ENCODE assay signal across 1 cellular context in the genomic region with DNA sequence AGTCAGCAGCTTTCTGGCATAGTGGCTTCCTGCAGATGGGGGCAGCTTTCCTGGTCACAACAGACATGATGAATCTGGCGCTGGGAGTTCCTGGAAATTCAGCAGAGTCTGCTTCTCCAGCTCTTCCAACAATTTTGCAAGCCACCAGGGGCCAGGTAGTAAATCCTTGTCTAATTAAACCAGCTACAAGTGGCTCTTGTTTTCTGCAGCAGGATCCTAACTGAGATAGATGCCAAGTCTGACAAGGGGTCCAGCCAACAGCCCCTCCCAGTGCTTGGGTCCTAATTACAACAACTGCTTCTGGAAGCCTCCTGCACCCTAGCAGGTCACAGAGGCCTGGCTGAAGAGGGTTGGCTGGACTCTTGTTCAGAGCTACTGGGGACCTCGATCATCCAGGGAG.
TF ChIP-seq lines count a peak whose summit lies in the region.

No MANE protein-coding gene starts in this region.

TF ChIP-seq in IMR-90, 13 proteins besides CTCF, POLR2A, EP300 and RAD21 (continued from another document):
- TF ChIP-seq NFE2L2 (IDR thresholded peaks at IDR 0.05; ENCODE audit: low read depth, low read length) (no peak), CEBPB (IDR thresholded peaks at IDR 0.05; ENCODE audit: low read depth, low read length) (no peak), SMC3 (IDR thresholded peaks at IDR 0.05; ENCODE audit: low read depth, low read length) (no peak), RCOR1 (IDR thresholded peaks at IDR 0.05; ENCODE audit: insufficient replicate concordance, low read length) (no peak), MAZ (IDR thresholded peaks at IDR 0.05; ENCODE audit: borderline replicate concordance, low read depth, low read length) (no peak), RFX5 (IDR thresholded peaks at IDR 0.05; ENCODE audit: low read depth, low read length) (no peak), BHLHE40 (IDR thresholded peaks at IDR 0.05; ENCODE audit: low read depth, low read length) (no peak), FOS (IDR thresholded peaks at IDR 0.05; ENCODE audit: low read depth, low read length) (no peak), MXI1 (IDR thresholded peaks at IDR 0.05; ENCODE audit: borderline replicate concordance, low read depth, low read length) (no peak), CHD1 (IDR thresholded peaks at IDR 0.05; ENCODE audit: low read depth, low read length) (no peak), MAFK (IDR thresholded peaks at IDR 0.05; ENCODE audit: low read depth, low read length) (no peak)
- TF ChIP-seq, protein P1, sequence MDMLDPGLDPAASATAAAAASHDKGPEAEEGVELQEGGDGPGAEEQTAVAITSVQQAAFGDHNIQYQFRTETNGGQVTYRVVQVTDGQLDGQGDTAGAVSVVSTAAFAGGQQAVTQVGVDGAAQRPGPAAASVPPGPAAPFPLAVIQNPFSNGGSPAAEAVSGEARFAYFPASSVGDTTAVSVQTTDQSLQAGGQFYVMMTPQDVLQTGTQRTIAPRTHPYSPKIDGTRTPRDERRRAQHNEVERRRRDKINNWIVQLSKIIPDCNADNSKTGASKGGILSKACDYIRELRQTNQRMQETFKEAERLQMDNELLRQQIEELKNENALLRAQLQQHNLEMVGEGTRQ (IDR thresholded peaks at IDR 0.05; ENCODE audit: low read depth, low read length) = no peak
